In the genomic region with DNA sequence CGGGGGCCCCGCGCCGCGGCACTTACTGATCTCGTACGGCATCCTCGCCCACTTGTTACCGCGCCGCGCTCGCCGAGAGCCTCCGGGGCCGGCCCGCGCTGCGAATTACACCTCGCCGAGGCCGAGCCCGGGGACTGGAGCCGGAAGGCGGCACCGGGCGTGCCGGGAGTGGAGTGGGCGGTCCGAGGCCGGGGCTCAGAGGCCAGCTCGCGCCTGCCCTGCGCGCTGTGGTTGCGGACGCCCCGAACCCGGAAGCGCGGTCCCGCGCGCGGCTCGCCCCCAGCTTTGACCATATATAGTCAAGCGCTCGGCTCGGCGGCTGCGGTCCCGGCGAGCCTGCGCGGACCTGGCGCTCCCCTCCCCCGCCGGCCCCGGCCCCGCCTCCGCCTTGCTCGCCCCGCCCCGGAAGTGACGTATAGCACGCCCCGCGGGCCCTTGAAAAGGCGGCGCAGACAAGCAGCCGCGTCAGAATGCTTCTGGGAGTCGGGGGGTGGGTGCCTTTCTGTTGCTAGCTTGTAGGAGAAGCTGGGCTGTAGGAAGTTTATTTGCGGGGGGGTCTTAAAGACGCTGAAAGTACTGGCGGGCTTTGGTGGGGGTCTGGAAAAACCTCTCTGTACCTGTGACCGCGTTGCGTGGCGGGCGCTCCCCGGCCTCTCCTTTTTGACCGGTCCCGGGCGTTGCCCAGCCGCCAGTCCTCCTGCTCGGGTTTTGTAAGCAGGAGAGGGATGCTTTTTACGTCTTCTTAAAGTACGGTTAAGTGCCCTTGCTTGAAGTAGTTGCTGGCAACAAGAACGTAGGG, we compare ENCODE assay signal across 1 cellular context.
A peak's percentile ranks its signal among the peaks of the same experiment; 100 is the strongest.
TF ChIP-seq lines count a peak whose summit lies in the region.

TSS of gene WDR1 (minus strand) at position 175 of the 799 bp plus-strand sequence. CDS start at position 42, 133 bp downstream.

TF ChIP-seq in K562, 482 proteins besides CTCF, POLR2A, EP300 and RAD21 (continued from another document and continues in another):
- TF ChIP-seq FOXJ2 (tag; IDR thresholded peaks at IDR 0.05) (no peak), SMARCB1 (IDR thresholded peaks at IDR 0.05; ENCODE audit: insufficient read length, low read depth) (no peak), MYNN (IDR thresholded peaks at IDR 0.05) (no peak), MYNN (CRISPR knock-in tag; IDR thresholded peaks at IDR 0.05) (no peak), ZNF384 (IDR thresholded peaks at IDR 0.05; ENCODE audit: low read depth, low read length) (no peak), MTA3 (IDR thresholded peaks at IDR 0.05; ENCODE audit: borderline replicate concordance) (peak; percentile 86), GTF3C2 (IDR thresholded peaks at IDR 0.05; ENCODE audit: borderline replicate concordance, extremely low read depth, insufficient read length) (no peak), NEUROD1 (IDR thresholded peaks at IDR 0.05; ENCODE audit: borderline replicate concordance, low read depth, low read length, partially characterized antibody) (no peak), SREBF2 (CRISPR knock-in tag; IDR thresholded peaks at IDR 0.05) (no peak), STAT5B (CRISPR knock-in tag; IDR thresholded peaks at IDR 0.05) (no peak), PHF20 (IDR thresholded peaks at IDR 0.05; ENCODE audit: partially characterized antibody) (no peak), HNRNPK (IDR thresholded peaks at IDR 0.05; ENCODE audit: low read depth, low read length, poor library complexity, severe bottlenecking) (no peak), PREB (CRISPR knock-in tag; IDR thresholded peaks at IDR 0.05) (no peak; the same call in 1 of the 2 replicates), CXXC5 (CRISPR knock-in tag; IDR thresholded peaks at IDR 0.05) (peak; percentile 87), BCLAF1 (IDR thresholded peaks at IDR 0.05; ENCODE audit: borderline replicate concordance in 1 of 2, control insufficient read depth in 1 of 2, low read depth in 2 of 2, low read length in 1 of 2) (no peak), ILF3 (IDR thresholded peaks at IDR 0.05; ENCODE audit: borderline replicate concordance) (peak; percentile 96), BRD4 (IDR thresholded peaks at IDR 0.05) (peak; percentile 94; the same call in 1 of the 2 replicates), ZNF165 (CRISPR knock-in tag; IDR thresholded peaks at IDR 0.05; ENCODE audit: borderline replicate concordance) (no peak), NR2C1 (IDR thresholded peaks at IDR 0.05) (no peak), NR2C1 (tag; IDR thresholded peaks at IDR 0.05) (no peak), ILK (tag; IDR thresholded peaks at IDR 0.05; ENCODE audit: borderline replicate concordance, low read depth) (no peak), ZNF347 (CRISPR knock-in tag; IDR thresholded peaks at IDR 0.05; ENCODE audit: low read depth) (no peak), ELF2 (CRISPR knock-in tag; IDR thresholded peaks at IDR 0.05) (peak; percentile 60; the same call in 1 of the 2 replicates), SMARCA4 (IDR thresholded peaks at IDR 0.05) (no peak), XRCC5 (IDR thresholded peaks at IDR 0.05; ENCODE audit: low read depth, low read length) (0 out of 2 replicates have a peak, but pooled peaks have one; percentile 49), CHD4 (IDR thresholded peaks at IDR 0.05; ENCODE audit: insufficient read depth, insufficient replicate concordance, low read depth, low read length, poor library complexity, severe bottlenecking) (no peak), COPS2 (conservative IDR thresholded peaks at IDR 0.05) (no peak), POLR2AphosphoS2 (IDR thresholded peaks at IDR 0.05; ENCODE audit: low read length) (peak; percentile 87; the same call in 1 of the 2 replicates), HEY1 (CRISPR knock-in tag; IDR thresholded peaks at IDR 0.05; ENCODE audit: borderline replicate concordance) (no peak; the same call in 1 of the 2 replicates), CBFA2T3 (IDR thresholded peaks at IDR 0.05) (no peak), PTRF (tag; IDR thresholded peaks at IDR 0.05) (no peak), PKNOX1 (IDR thresholded peaks at IDR 0.05) (no peak), ZNF41 (CRISPR knock-in tag; conservative IDR thresholded peaks at IDR 0.05) (no peak; the same call in 1 of the 2 replicates), PCBP2 (IDR thresholded peaks at IDR 0.05; ENCODE audit: low read depth, low read length, poor library complexity, severe bottlenecking) (no peak), ZNF830 (CRISPR knock-in tag; IDR thresholded peaks at IDR 0.05) (no peak), BDP1 (IDR thresholded peaks at IDR 0.05; ENCODE audit: insufficient read depth, insufficient read length) (no peak), CBX8 (IDR thresholded peaks at IDR 0.05; ENCODE audit: borderline replicate concordance, extremely low read depth, low read depth, low read length, poor library complexity, severe bottlenecking) (no peak), EZH2 (IDR thresholded peaks at IDR 0.05; ENCODE audit: borderline replicate concordance, low read depth, low read length) (no peak), ZNF551 (CRISPR knock-in tag; IDR thresholded peaks at IDR 0.05) (0 out of 2 replicates have a peak, but pooled peaks have one; percentile 75)
- TF ChIP-seq, protein P1, sequence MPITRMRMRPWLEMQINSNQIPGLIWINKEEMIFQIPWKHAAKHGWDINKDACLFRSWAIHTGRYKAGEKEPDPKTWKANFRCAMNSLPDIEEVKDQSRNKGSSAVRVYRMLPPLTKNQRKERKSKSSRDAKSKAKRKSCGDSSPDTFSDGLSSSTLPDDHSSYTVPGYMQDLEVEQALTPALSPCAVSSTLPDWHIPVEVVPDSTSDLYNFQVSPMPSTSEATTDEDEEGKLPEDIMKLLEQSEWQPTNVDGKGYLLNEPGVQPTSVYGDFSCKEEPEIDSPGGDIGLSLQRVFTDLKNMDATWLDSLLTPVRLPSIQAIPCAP (CRISPR knock-in tag; IDR thresholded peaks at IDR 0.05; ENCODE audit: borderline replicate concordance), result no peak
- TF ChIP-seq, protein P2, sequence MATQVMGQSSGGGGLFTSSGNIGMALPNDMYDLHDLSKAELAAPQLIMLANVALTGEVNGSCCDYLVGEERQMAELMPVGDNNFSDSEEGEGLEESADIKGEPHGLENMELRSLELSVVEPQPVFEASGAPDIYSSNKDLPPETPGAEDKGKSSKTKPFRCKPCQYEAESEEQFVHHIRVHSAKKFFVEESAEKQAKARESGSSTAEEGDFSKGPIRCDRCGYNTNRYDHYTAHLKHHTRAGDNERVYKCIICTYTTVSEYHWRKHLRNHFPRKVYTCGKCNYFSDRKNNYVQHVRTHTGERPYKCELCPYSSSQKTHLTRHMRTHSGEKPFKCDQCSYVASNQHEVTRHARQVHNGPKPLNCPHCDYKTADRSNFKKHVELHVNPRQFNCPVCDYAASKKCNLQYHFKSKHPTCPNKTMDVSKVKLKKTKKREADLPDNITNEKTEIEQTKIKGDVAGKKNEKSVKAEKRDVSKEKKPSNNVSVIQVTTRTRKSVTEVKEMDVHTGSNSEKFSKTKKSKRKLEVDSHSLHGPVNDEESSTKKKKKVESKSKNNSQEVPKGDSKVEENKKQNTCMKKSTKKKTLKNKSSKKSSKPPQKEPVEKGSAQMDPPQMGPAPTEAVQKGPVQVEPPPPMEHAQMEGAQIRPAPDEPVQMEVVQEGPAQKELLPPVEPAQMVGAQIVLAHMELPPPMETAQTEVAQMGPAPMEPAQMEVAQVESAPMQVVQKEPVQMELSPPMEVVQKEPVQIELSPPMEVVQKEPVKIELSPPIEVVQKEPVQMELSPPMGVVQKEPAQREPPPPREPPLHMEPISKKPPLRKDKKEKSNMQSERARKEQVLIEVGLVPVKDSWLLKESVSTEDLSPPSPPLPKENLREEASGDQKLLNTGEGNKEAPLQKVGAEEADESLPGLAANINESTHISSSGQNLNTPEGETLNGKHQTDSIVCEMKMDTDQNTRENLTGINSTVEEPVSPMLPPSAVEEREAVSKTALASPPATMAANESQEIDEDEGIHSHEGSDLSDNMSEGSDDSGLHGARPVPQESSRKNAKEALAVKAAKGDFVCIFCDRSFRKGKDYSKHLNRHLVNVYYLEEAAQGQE (CRISPR knock-in tag; IDR thresholded peaks at IDR 0.05; ENCODE audit: low read depth), result no peak
- TF ChIP-seq, protein P3, sequence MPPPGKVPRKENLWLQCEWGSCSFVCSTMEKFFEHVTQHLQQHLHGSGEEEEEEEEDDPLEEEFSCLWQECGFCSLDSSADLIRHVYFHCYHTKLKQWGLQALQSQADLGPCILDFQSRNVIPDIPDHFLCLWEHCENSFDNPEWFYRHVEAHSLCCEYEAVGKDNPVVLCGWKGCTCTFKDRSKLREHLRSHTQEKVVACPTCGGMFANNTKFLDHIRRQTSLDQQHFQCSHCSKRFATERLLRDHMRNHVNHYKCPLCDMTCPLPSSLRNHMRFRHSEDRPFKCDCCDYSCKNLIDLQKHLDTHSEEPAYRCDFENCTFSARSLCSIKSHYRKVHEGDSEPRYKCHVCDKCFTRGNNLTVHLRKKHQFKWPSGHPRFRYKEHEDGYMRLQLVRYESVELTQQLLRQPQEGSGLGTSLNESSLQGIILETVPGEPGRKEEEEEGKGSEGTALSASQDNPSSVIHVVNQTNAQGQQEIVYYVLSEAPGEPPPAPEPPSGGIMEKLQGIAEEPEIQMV (tag; conservative IDR thresholded peaks at IDR 0.05; ENCODE audit: low read depth), result no peak
